Comparison of ENCODE assay signal across 9 cellular contexts in the genomic region with DNA sequence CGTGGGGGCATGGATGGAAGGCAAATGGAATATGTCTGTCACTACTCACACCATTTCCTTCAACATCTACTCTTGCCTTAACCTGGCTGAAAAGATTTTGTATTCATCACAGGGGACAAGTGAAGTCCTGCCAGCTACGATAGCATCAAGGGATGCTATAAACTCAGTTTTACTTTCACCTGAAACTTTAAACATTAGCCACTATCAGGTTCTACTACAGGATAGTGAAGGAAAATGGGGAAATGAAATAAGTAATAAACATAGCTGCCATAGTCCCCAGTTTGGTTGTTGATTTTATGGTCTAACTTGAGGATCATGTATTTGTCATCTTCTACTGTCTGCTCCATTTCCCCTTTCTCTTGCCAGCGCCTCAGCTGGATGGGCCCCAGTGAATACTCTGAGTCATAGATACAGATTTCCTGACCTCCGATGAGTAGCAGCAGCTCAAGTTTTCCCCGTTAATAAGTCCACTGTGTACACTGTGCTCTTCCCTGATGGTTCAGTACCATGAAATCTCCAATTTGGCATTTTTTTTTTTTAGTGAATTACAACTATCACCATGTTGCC.
DNase-seq lines count a peak whose midpoint lies in the region; ATAC-seq and TF ChIP-seq lines count a peak whose summit lies in the region.
"Had no signal": no experiment of that assay in that cellular context is flagged by ENCODE, and none has a peak within 500 bp of the region (broad histone marks: within the 10 kb centered on the region; RNA-seq: fewer than 3 reads in every experiment).

No MANE protein-coding gene starts in this region.

- peak overlapping the region; percentile 48 for H2BK5ac ChIP-seq in IMR-90 (ENCODE audit: low read depth, low read length, poor library complexity, severe bottlenecking)

- H3K27ac ChIP-seq in IMR-90 (ENCODE audit: insufficient read depth, low read length), result no peak overlapping the region

- ATAC-seq in IMR-90 (ENCODE audit: low read depth), result peak; percentile 93
- no peak for ATAC-seq in HG02678 (IDR thresholded peaks at IDR 0.05; ENCODE audit: unreplicated experiment)
- no peak for ATAC-seq in GM19035 (IDR thresholded peaks at IDR 0.05; ENCODE audit: unreplicated experiment)

- TF ChIP-seq RAD21 in IMR-90 (IDR thresholded peaks at IDR 0.05; ENCODE audit: low read length), result no peak

- H2AFZ ChIP-seq in IMR-90 (replicated peaks; ENCODE audit: low read length, poor library complexity), result no peak overlapping the region

- H2AK5ac ChIP-seq in IMR-90 (ENCODE audit: low read depth, low read length), result peak overlapping the region; percentile 74

- no peaks in the 10 kb centered on the region for H3K27me3 ChIP-seq in IMR-90 (ENCODE audit: control insufficient read depth, insufficient read depth, low read length)

- H3K9me1 ChIP-seq in IMR-90 (ENCODE audit: insufficient read depth, low read length), result peaks cover 19% of the 10 kb centered on the region

- TF ChIP-seq POLR2A in IMR-90 (IDR thresholded peaks at IDR 0.05; ENCODE audit: low read depth, low read length), result no peak

- H3K4me1 ChIP-seq in IMR-90 (ENCODE audit: control insufficient read depth, insufficient read depth, low read length), result peaks cover 10% of the 10 kb centered on the region

- H3K9ac ChIP-seq in IMR-90 (ENCODE audit: low read depth, low read length), result no peak overlapping the region

- no peak overlapping the region for H3K56ac ChIP-seq in IMR-90 (ENCODE audit: extremely low read depth, insufficient read depth, low read length)

- H3K14ac ChIP-seq in IMR-90 (replicated peaks; ENCODE audit: low read depth, low read length), result peak overlapping the region; percentile 39

- no peaks in the 10 kb centered on the region for H3K36me3 ChIP-seq in IMR-90 (ENCODE audit: control insufficient read depth, insufficient read depth, low read length)

- H3K9me3 ChIP-seq in IMR-90 (ENCODE audit: control insufficient read depth, insufficient read depth, low read length), result no peaks in the 10 kb centered on the region

- peak overlapping the region; percentile 83 for H3K4ac ChIP-seq in IMR-90 (ENCODE audit: low read depth, low read length)

- H3K23ac ChIP-seq in IMR-90 (ENCODE audit: low read depth, low read length), result peak overlapping the region; percentile 53; the same call in 1 of the 2 replicates

- CTCF ChIA-PET in IMR-90 (lab: Yijun Ruan, JAX), result interaction anchor here (0.6 to 1.0 kb wide), 4 partner anchors 20 to 422 kb away, joined by 3 read pairs; no protein-coding TSS in a partner anchor

- dilution Hi-C loops in IMR-90 (cut with HindIII; ENCODE audit: low sequenced_read_pairs, unreplicated experiment), result no loop called here

- DNase-seq in AG20443 (ENCODE audit: low spot score) (peak; percentile 90), IMR-90 (peak; percentile 92), brain pericyte (ENCODE audit: low read depth, low spot score) (peak; percentile 32), kidney glomerular epithelial cell (lab: John Stamatoyannopoulos, UW) (peak; percentile 63), NCI-H1930 (lab: John Stamatoyannopoulos, UW) (no peak), NCI-H526 treated with DMSO at 0.1 percent for 48 hours (lab: John Stamatoyannopoulos, UW) (no peak)
- DNase-seq: activated naive CD4-positive, alpha-beta T cell treated with anti-CD3 and anti-CD28 coated beads, Interleukin-2, amount 50 U/mL, for 16 hours had no signal

- peak overlapping the region; percentile 60; the same call in 1 of the 2 replicates for H4K91ac ChIP-seq in IMR-90 (ENCODE audit: insufficient read depth, low read depth, low read length)

- no peak overlapping the region for H3K4me3 ChIP-seq in IMR-90 (ENCODE audit: insufficient read depth, low read depth, low read length)

- H3K79me1 ChIP-seq in IMR-90 (ENCODE audit: low read depth in 1 of 2, low read length in 2 of 2), result no peaks in the 10 kb centered on the region

- BruUV-seq in IMR-90 (replicated peaks; lab: Mats Ljungman, UMichigan), result no TSS peak

- H3K4me2 ChIP-seq in IMR-90 (ENCODE audit: low read depth, low read length), result peak overlapping the region; percentile 17; the same call in 1 of the 2 replicates

- peak overlapping the region; percentile 8 to 47; a peak in 2 of 4 replicates for H4K8ac ChIP-seq in IMR-90 (ENCODE audit: low read depth in 2 of 2, low read length in 2 of 2)

- no peaks in the 10 kb centered on the region for H4K20me1 ChIP-seq in IMR-90 (ENCODE audit: insufficient read depth, low read length)

- H2AK9ac ChIP-seq in IMR-90 (replicated peaks; ENCODE audit: low read depth, low read length, poor library complexity), result peak overlapping the region; percentile 0

- no peak for TF ChIP-seq CTCF in IMR-90 (conservative IDR thresholded peaks at IDR 0.05; ENCODE audit: low read depth, low read length)

- peak overlapping the region; percentile 13 for H4K5ac ChIP-seq in IMR-90 (ENCODE audit: low read depth, low read length)

- whole genome bisulfite sequencing in IMR-90 (ENCODE audit: extremely low coverage in 2 of 2, insufficient read length in 1 of 2), 2 experiments, result 0% methylated on average over 1 of the region's 5 CpGs; no CpG with 5 or more reads in 1 of the 2 experiments

- POLR2A ChIA-PET in IMR-90 (lab: Charles Lee; ENCODE audit: unreplicated experiment), result interaction anchor here (0.5 kb wide), 1 partner anchor 467 kb away, joined by 4 read pairs; no protein-coding TSS in a partner anchor

- H2BK15ac ChIP-seq in IMR-90 (ENCODE audit: low read depth, low read length), result peak overlapping the region; percentile 75; the same call in 2 of the 3 replicates

- intact Hi-C loops in IMR-90 (cut with micrococcal nuclease), result no loop called here

- in situ Hi-C loops in IMR-90 (cut with MboI; ENCODE audit: low sequenced_read_pairs), result no loop called here

- H2BK20ac ChIP-seq in IMR-90 (ENCODE audit: low read depth, low read length), result peak overlapping the region; percentile 86

- H2BK120ac ChIP-seq in IMR-90 (ENCODE audit: low read depth, low read length), result peak overlapping the region; percentile 92

- H3K18ac ChIP-seq in IMR-90 (ENCODE audit: low read depth, low read length), result peak overlapping the region; percentile 32; the same call in 1 of the 2 replicates

TF ChIP-seq in IMR-90, 13 proteins besides CTCF, POLR2A, EP300 and RAD21:
- TF ChIP-seq SMC3 (IDR thresholded peaks at IDR 0.05; ENCODE audit: low read depth, low read length) (no peak), BHLHE40 (IDR thresholded peaks at IDR 0.05; ENCODE audit: low read depth, low read length) (no peak), RFX5 (IDR thresholded peaks at IDR 0.05; ENCODE audit: low read depth, low read length) (no peak), RCOR1 (IDR thresholded peaks at IDR 0.05; ENCODE audit: insufficient replicate concordance, low read length) (peak; percentile 40), MAFK (IDR thresholded peaks at IDR 0.05; ENCODE audit: low read depth, low read length) (no peak), FOS (IDR thresholded peaks at IDR 0.05; ENCODE audit: low read depth, low read length) (peak; percentile 88), CEBPB (IDR thresholded peaks at IDR 0.05; ENCODE audit: low read depth, low read length) (no peak; the same call in 1 of the 2 replicates)
- TF ChIP-seq, protein P1, sequence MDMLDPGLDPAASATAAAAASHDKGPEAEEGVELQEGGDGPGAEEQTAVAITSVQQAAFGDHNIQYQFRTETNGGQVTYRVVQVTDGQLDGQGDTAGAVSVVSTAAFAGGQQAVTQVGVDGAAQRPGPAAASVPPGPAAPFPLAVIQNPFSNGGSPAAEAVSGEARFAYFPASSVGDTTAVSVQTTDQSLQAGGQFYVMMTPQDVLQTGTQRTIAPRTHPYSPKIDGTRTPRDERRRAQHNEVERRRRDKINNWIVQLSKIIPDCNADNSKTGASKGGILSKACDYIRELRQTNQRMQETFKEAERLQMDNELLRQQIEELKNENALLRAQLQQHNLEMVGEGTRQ (IDR thresholded peaks at IDR 0.05; ENCODE audit: low read depth, low read length), result no peak

Comparison
In these comparisons a context has a peak if more than half of its experiments do, and no peak if none do; other contexts are left out.
1. DNase-seq: peak in AG20443 (single experiment), IMR-90 (single experiment), brain pericyte (single experiment) and kidney glomerular epithelial cell (single experiment); none in NCI-H1930 (0 of 2) and NCI-H526 treated with DMSO at 0.1 percent for 48 hours (single experiment).